In genomic region chr6:78101387-78101786, GRCh38 we compare ENCODE assay signal across 34 cellular contexts.
"Had no signal": no experiment of that assay in that cellular context is flagged by ENCODE, and none has a peak within 500 bp of the region (broad histone marks: within the 10 kb centered on the region; RNA-seq: fewer than 3 reads in every experiment).

No MANE protein-coding gene starts in this region.

- H3K27ac ChIP-seq: adrenal gland, body of pancreas, brain microvascular endothelial cell, breast epithelium, VCaP had no signal

- H3K27me3 ChIP-seq: adrenal gland, body of pancreas, brain microvascular endothelial cell, breast epithelium had no signal

- FAIRE-seq: astrocyte, TTC549 had no signal

- H3K27me3 Mint-ChIP-seq: activated CD4-positive, alpha-beta memory T cell treated with anti-CD3 and anti-CD28 coated beads, Interleukin-2, amount 10 ng/mL, durations not matched to agents 7 days and 5 days; activated CD4-positive, alpha-beta T cell treated with anti-CD3 and anti-CD28 coated beads for 36 hours; activated CD4-positive, alpha-beta T cell treated with anti-CD3 and anti-CD28 coated beads, Interleukin-2, amount 10 ng/mL, durations not matched to agents 7 days and 5 days; activated CD8-positive, alpha-beta memory T cell treated with anti-CD3 and anti-CD28 coated beads, Interleukin-2, amount 10 ng/mL, durations not matched to agents 7 days and 5 days; activated naive CD4-positive, alpha-beta T cell treated with anti-CD3 and anti-CD28 coated beads, Interleukin-2, amount 10 ng/mL, durations not matched to agents 7 days and 5 days; activated naive CD4-positive, alpha-beta T cell treated with anti-CD3 and anti-CD28 coated beads, Interleukin-2, amount 50 U/mL, for 24 hours; activated naive CD8-positive, alpha-beta T cell; activated naive CD8-positive, alpha-beta T cell treated with anti-CD3 and anti-CD28 coated beads, Interleukin-2, amount 10 ng/mL, durations not matched to agents 7 days and 5 days; activated T-cell treated with anti-CD3 and anti-CD28 coated beads, Interleukin-2, amount 50 U/mL, for 24 hours; T-cell; T-helper 17 cell had no signal

- DNase-seq: activated CD4-positive, alpha-beta memory T cell treated with anti-CD3 and anti-CD28 coated beads, Interleukin-2, amount 10 ng/mL, durations not matched to agents 7 days and 5 days; activated CD4-positive, alpha-beta T cell treated with anti-CD3 and anti-CD28 coated beads for 1 hour; activated CD4-positive, alpha-beta T cell treated with anti-CD3 and anti-CD28 coated beads for 36 hours; activated CD4-positive, alpha-beta T cell treated with anti-CD3 and anti-CD28 coated beads for 48 hours; activated CD4-positive, alpha-beta T cell treated with anti-CD3 and anti-CD28 coated beads, Interleukin-2, amount 10 ng/mL, durations not matched to agents 7 days and 5 days; activated CD4-positive, alpha-beta T cell treated with anti-CD3 and anti-CD28 coated beads, Interleukin-2, amount 50 U/mL, for 48 hours; activated CD4-positive, CD25-positive, alpha-beta regulatory T cell; activated CD8-positive, alpha-beta memory T cell treated with anti-CD3 and anti-CD28 coated beads for 24 hours; activated CD8-positive, alpha-beta memory T cell treated with anti-CD3 and anti-CD28 coated beads, Interleukin-2, amount 10 ng/mL, durations not matched to agents 7 days and 5 days; activated CD8-positive, alpha-beta memory T cell treated with anti-CD3 and anti-CD28 coated beads, Interleukin-2, amount 50 U/mL, for 48 hours; activated CD8-positive, alpha-beta T cell treated with anti-CD3 and anti-CD28 coated beads, Interleukin-2, amount 10 ng/mL, durations not matched to agents 7 days and 5 days; activated effector memory CD4-positive, alpha-beta T cell treated with Interleukin-2 at 50 U/mL for 16 hours; activated gamma-delta T cell; activated naive CD4-positive, alpha-beta T cell treated with anti-CD3 and anti-CD28 coated beads, Interleukin-2, amount 10 ng/mL, durations not matched to agents 7 days and 5 days; activated naive CD4-positive, alpha-beta T cell treated with Interleukin-2 at 50 U/mL for 16 hours; activated naive CD8-positive, alpha-beta T cell treated with anti-CD3 and anti-CD28 coated beads, Interleukin-2, amount 10 ng/mL, durations not matched to agents 7 days and 5 days; activated T-cell treated with anti-CD3 and anti-CD28 coated beads, Interleukin-2, amount 50 U/mL, for 24 hours; activated T-cell treated with anti-CD3 and anti-CD28 coated beads, Interleukin-2, amount 50 U/mL, for 48 hours; adrenal gland; amniotic stem cell; aorta; body of pancreas; brain microvascular endothelial cell; central memory CD4-positive, alpha-beta T cell; T-cell; T-helper 17 cell had no signal

- H3K36me3 ChIP-seq: adrenal gland, brain microvascular endothelial cell, breast epithelium had no signal

- H3K27ac Mint-ChIP-seq: activated CD4-positive, alpha-beta memory T cell treated with anti-CD3 and anti-CD28 coated beads, Interleukin-2, amount 10 ng/mL, durations not matched to agents 7 days and 5 days; activated CD4-positive, alpha-beta T cell treated with anti-CD3 and anti-CD28 coated beads for 36 hours; activated CD4-positive, alpha-beta T cell treated with anti-CD3 and anti-CD28 coated beads, Interleukin-2, amount 10 ng/mL, durations not matched to agents 7 days and 5 days; activated CD8-positive, alpha-beta memory T cell treated with anti-CD3 and anti-CD28 coated beads, Interleukin-2, amount 10 ng/mL, durations not matched to agents 7 days and 5 days; activated CD8-positive, alpha-beta T cell treated with anti-CD3 and anti-CD28 coated beads, Interleukin-2, amount 10 ng/mL, durations not matched to agents 7 days and 5 days; activated naive CD4-positive, alpha-beta T cell treated with anti-CD3 and anti-CD28 coated beads, Interleukin-2, amount 10 ng/mL, durations not matched to agents 7 days and 5 days; activated naive CD4-positive, alpha-beta T cell treated with anti-CD3 and anti-CD28 coated beads, Interleukin-2, amount 50 U/mL, for 24 hours; activated naive CD8-positive, alpha-beta T cell; activated naive CD8-positive, alpha-beta T cell treated with anti-CD3 and anti-CD28 coated beads, Interleukin-2, amount 10 ng/mL, durations not matched to agents 7 days and 5 days; activated T-cell treated with anti-CD3 and anti-CD28 coated beads, Interleukin-2, amount 50 U/mL, for 24 hours; activated T-helper 2 cell treated with anti-CD3 and anti-CD28 coated beads, Interferon-gamma antibody, Interleukin-2, Interleukin-4, amounts not matched to agents 10 μg/mL and 5 μg/mL and 100 μg/mL, durations not matched to agents 14 hours and 24 hours and 36 hours; T-cell; T-helper 17 cell had no signal

- H3K4me3 ChIP-seq: adrenal gland, body of pancreas, breast epithelium had no signal

- H3K4me1 ChIP-seq: adrenal gland, body of pancreas, breast epithelium had no signal

- H3K4me3 Mint-ChIP-seq: activated CD4-positive, alpha-beta memory T cell treated with anti-CD3 and anti-CD28 coated beads, Interleukin-2, amount 10 ng/mL, durations not matched to agents 7 days and 5 days; activated CD4-positive, alpha-beta T cell treated with anti-CD3 and anti-CD28 coated beads for 36 hours; activated CD4-positive, alpha-beta T cell treated with anti-CD3 and anti-CD28 coated beads, Interleukin-2, amount 10 ng/mL, durations not matched to agents 7 days and 5 days; activated CD8-positive, alpha-beta memory T cell treated with anti-CD3 and anti-CD28 coated beads, Interleukin-2, amount 10 ng/mL, durations not matched to agents 7 days and 5 days; activated CD8-positive, alpha-beta T cell treated with anti-CD3 and anti-CD28 coated beads, Interleukin-2, amount 10 ng/mL, durations not matched to agents 7 days and 5 days; activated naive CD4-positive, alpha-beta T cell treated with anti-CD3 and anti-CD28 coated beads, Interleukin-2, amount 10 ng/mL, durations not matched to agents 7 days and 5 days; activated naive CD4-positive, alpha-beta T cell treated with anti-CD3 and anti-CD28 coated beads, Interleukin-2, amount 50 U/mL, for 24 hours; activated naive CD8-positive, alpha-beta T cell; activated naive CD8-positive, alpha-beta T cell treated with anti-CD3 and anti-CD28 coated beads, Interleukin-2, amount 10 ng/mL, durations not matched to agents 7 days and 5 days; activated T-cell treated with anti-CD3 and anti-CD28 coated beads, Interleukin-2, amount 50 U/mL, for 24 hours; T-cell; T-helper 17 cell had no signal

- H3K9me3 ChIP-seq: adrenal gland, body of pancreas, breast epithelium had no signal

- H3K36me3 Mint-ChIP-seq: activated CD8-positive, alpha-beta memory T cell treated with anti-CD3 and anti-CD28 coated beads, Interleukin-2, amount 10 ng/mL, durations not matched to agents 7 days and 5 days; activated naive CD4-positive, alpha-beta T cell treated with anti-CD3 and anti-CD28 coated beads, Interleukin-2, amount 10 ng/mL, durations not matched to agents 7 days and 5 days; activated naive CD4-positive, alpha-beta T cell treated with anti-CD3 and anti-CD28 coated beads, Interleukin-2, amount 50 U/mL, for 24 hours; activated naive CD8-positive, alpha-beta T cell; activated naive CD8-positive, alpha-beta T cell treated with anti-CD3 and anti-CD28 coated beads, Interleukin-2, amount 10 ng/mL, durations not matched to agents 7 days and 5 days; T-cell had no signal

- H3K4me1 Mint-ChIP-seq: activated CD4-positive, alpha-beta memory T cell treated with anti-CD3 and anti-CD28 coated beads, Interleukin-2, amount 10 ng/mL, durations not matched to agents 7 days and 5 days; activated CD4-positive, alpha-beta T cell treated with anti-CD3 and anti-CD28 coated beads for 36 hours; activated CD4-positive, alpha-beta T cell treated with anti-CD3 and anti-CD28 coated beads, Interleukin-2, amount 10 ng/mL, durations not matched to agents 7 days and 5 days; activated CD8-positive, alpha-beta memory T cell treated with anti-CD3 and anti-CD28 coated beads, Interleukin-2, amount 10 ng/mL, durations not matched to agents 7 days and 5 days; activated naive CD4-positive, alpha-beta T cell treated with anti-CD3 and anti-CD28 coated beads, Interleukin-2, amount 10 ng/mL, durations not matched to agents 7 days and 5 days; activated naive CD4-positive, alpha-beta T cell treated with anti-CD3 and anti-CD28 coated beads, Interleukin-2, amount 50 U/mL, for 24 hours; activated naive CD8-positive, alpha-beta T cell treated with anti-CD3 and anti-CD28 coated beads, Interleukin-2, amount 10 ng/mL, durations not matched to agents 7 days and 5 days; T-cell; T-helper 17 cell had no signal

- ATAC-seq: activated CD4-positive, alpha-beta T cell treated with anti-CD3 and anti-CD28 coated beads for 36 hours; activated CD4-positive, CD25-positive, alpha-beta regulatory T cell treated with anti-CD3 and anti-CD28 coated beads, Interleukin-2, amount 50 U/mL, for 24 hours; activated CD8-positive, alpha-beta memory T cell treated with anti-CD3 and anti-CD28 coated beads, Interleukin-2, amount 10 ng/mL, durations not matched to agents 7 days and 5 days; activated CD8-positive, alpha-beta T cell treated with anti-CD3 and anti-CD28 coated beads, Interleukin-2, amount 10 ng/mL, durations not matched to agents 7 days and 5 days; body of pancreas; T-cell; T-helper 17 cell had no signal
